ENCODE assay signal across 8 cellular contexts in the genomic region with DNA sequence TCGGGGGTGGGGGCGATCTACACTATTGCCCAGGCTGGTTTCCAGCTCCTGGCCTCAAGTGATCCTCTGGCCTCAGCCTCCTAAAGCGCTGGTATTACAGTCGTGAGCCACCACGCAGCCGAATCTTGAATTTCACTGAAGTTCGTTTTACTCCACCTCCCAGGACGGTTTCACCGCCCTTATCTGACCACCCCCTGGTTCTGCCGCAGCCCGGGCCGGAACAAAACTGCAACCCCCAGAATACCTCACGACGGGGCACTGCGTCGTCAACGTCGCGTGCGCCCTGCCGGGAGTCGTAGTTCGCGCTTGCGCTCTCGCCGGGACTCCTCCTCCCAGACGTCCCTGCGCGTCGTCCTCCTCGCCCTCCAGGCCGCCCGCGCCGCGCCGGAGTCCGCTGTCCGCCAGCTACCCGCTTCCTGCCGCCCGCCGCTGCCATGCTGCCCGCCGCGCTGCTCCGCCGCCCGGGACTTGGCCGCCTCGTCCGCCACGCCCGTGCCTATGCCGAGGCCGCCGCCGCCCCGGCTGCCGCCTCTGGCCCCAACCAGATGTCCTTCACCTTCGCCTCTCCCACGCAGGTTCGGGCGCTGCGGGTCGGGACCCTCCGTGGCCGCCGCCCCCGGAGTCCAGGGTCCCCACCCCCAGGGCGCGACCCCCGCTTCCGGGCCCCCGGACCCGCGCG. TPM values are rescaled to one million over a fixed set of nuclear protein-coding genes. Genes with fewer than 3 reads are reported as not detected.
DNase-seq lines count a peak whose midpoint lies in the region; TF ChIP-seq lines count a peak whose summit lies in the region.

A gene (plus strand): TSS at position 335 of the 679 bp plus-strand sequence. CDS start 100 bp downstream, at position 435.

- H3K27me3 ChIP-seq in H7 (ENCODE audit: control insufficient read depth, insufficient read depth, low read length) (no peaks in the 10 kb centered on the region), stomach smooth muscle (ENCODE audit: control insufficient read depth in 1 of 2, insufficient read depth in 2 of 2, low read length in 2 of 2) (peaks cover 0 to 8% of the 10 kb centered on the region in 2 donors)

- H3K4me3 Mint-ChIP-seq in neural crest cell = peak within 1 kb of the TSS; percentile 91

- DNase-seq in DMS79 (lab: John Stamatoyannopoulos, UW) = peak; percentile 90
- DNase-seq in H7 = peak; percentile 99
- DNase-seq in NAMALWA (ENCODE audit: low spot score) = peak; percentile 95
- DNase-seq in SK-MEL-5 (ENCODE audit: low read depth, low spot score) = peak; percentile 92
- peak; percentile 95 for DNase-seq in activated gamma-delta T cell treated with anti-CD3 and anti-CD28 coated beads, Interleukin-2, amount 50 U/mL, for 16 hours (ENCODE audit: low read depth)
- DNase-seq in foreskin fibroblast = peak; percentile 96 to 99
- DNase-seq in neural crest cell (ENCODE audit: low read depth, low spot score) = peak; percentile 81

- no peaks in the 10 kb centered on the region for H3K9me3 ChIP-seq in stomach smooth muscle (ENCODE audit: control insufficient read depth in 2 of 2, low read length in 2 of 2)

- peaks cover 2% of the 10 kb centered on the region for H3K27me3 Mint-ChIP-seq in neural crest cell (ENCODE audit: low read depth)

- no peak for TF ChIP-seq CTCF in foreskin fibroblast (IDR thresholded peaks at IDR 0.05; ENCODE audit: low read depth, low read length)
- no peak for TF ChIP-seq CTCF in neural crest cell (conservative IDR thresholded peaks at IDR 0.05)

- H3K9me3 Mint-ChIP-seq in neural crest cell = no peaks in the 10 kb centered on the region

- in situ Hi-C loops in SK-MEL-5 (cut with HindIII; ENCODE audit: low pct_unique_long_range_greater_than_20kb, low sequenced_read_pairs) = no loop called here

- peak within 1 kb of the TSS; percentile 92 for H3K27ac Mint-ChIP-seq in neural crest cell (ENCODE audit: unreplicated experiment)

- peak within 1 kb of the TSS; percentile 60 to 83 for H3K9ac ChIP-seq in stomach smooth muscle (ENCODE audit: low read length in 2 of 2)

- H3K4me1 ChIP-seq in stomach smooth muscle (ENCODE audit: control insufficient read depth, insufficient read depth, low read length) = peaks cover 82% of the 10 kb centered on the region

- H3K4me1 Mint-ChIP-seq in neural crest cell = peaks cover 20% of the 10 kb centered on the region

- H3K36me3 Mint-ChIP-seq in neural crest cell (ENCODE audit: low read depth) = no peaks in the 10 kb centered on the region

- peak within 1 kb of the TSS; percentile 82 for H3K27ac ChIP-seq in stomach smooth muscle (ENCODE audit: low read length)

- no peaks in the 10 kb centered on the region for H3K36me3 ChIP-seq in H7 (replicated peaks; ENCODE audit: control insufficient read depth, insufficient read depth, low read length)
- H3K36me3 ChIP-seq in stomach smooth muscle (ENCODE audit: control insufficient read depth in 2 of 2, insufficient read depth in 2 of 2, low read length in 2 of 2) = no peaks in the 10 kb centered on the region

- H3K4me3 ChIP-seq in H7 (ENCODE audit: insufficient read depth, low read depth, low read length) (peak within 1 kb of the TSS; percentile 69), foreskin fibroblast (ENCODE audit: low read depth in 1 of 2, low read length in 2 of 2) (peak within 1 kb of the TSS; percentile 64 to 79), stomach smooth muscle (ENCODE audit: low read length in 2 of 2) (peak within 1 kb of the TSS; percentile 78 to 87)

RNA-seq across cellular contexts. Expression of the gene that starts here (rescaled TPM):
- 44.7 and 53.1 TPM in 2 replicates for total RNA-seq in H7 (2014; rRNA removed; shearing (Covaris generic))
- total RNA-seq in SK-MEL-5 (2014; rRNA removed; shearing (Covaris generic)) = 30.3 and 36.6 TPM in 2 replicates
- polyA plus RNA-seq in SK-MEL-5 (2015; cell fraction: cytosol; rRNA removed) = 354 and 362 TPM in 2 replicates
- 82.5 and 99.9 TPM in 2 replicates for polyA plus RNA-seq in SK-MEL-5 (2015; cell fraction: nucleus; rRNA removed)
- 140 and 141 TPM in 2 replicates for total RNA-seq in neural crest cell

Comparison
In these comparisons a context has a peak if more than half of its experiments do, and no peak if none do; other contexts are left out.
1. Peak in every context shown above with its lines: DNase-seq, H3K4me3 ChIP-seq and H3K27ac ChIP-seq.